In genomic region chr1:155324717-155325595, GRCh38 we compare ENCODE assay signal across 8 cellular contexts. TPM values are rescaled to one million over a fixed set of nuclear protein-coding genes. Genes with fewer than 3 reads are reported as not detected.
A peak's percentile ranks its signal among the peaks of the same experiment; 100 is the strongest.
DNase-seq lines count a peak whose midpoint lies in the region; ATAC-seq, FAIRE-seq and TF ChIP-seq lines count a peak whose summit lies in the region.

No MANE protein-coding gene starts in this region.

- peak overlapping the region; percentile 78 for H3K9ac ChIP-seq in BLaER1

- ATAC-seq in GM19467 (IDR thresholded peaks at IDR 0.05; ENCODE audit: unreplicated experiment) = peak; percentile 6
- ATAC-seq in activated naive CD4-positive, alpha-beta T cell treated with anti-CD3 and anti-CD28 coated beads, Interleukin-2, amount 50 U/mL, for 72 hours = no peak
- no peak for ATAC-seq in heart left ventricle
- ATAC-seq in pancreas = peak; percentile 18 to 28 (median 25)
- ATAC-seq in HG03442 (IDR thresholded peaks at IDR 0.05; ENCODE audit: unreplicated experiment) = no peak
- ATAC-seq in GM18517 (IDR thresholded peaks at IDR 0.05; ENCODE audit: unreplicated experiment) = no peak

- H3K4me1 ChIP-seq in BLaER1 (peaks cover 59% of the 10 kb centered on the region), heart left ventricle (peaks cover 6 to 49% (median 30%) of the 10 kb centered on the region in 12 donors), pancreas (peaks cover 0 to 7% (median 0%) of the 10 kb centered on the region in 3 donors)

- FAIRE-seq in pancreas (lab: Jason Lieb, UNC) = no peak

- no peaks in the 10 kb centered on the region for H3K9me3 Mint-ChIP-seq in activated naive CD4-positive, alpha-beta T cell treated with anti-CD3 and anti-CD28 coated beads, Interleukin-2, amount 50 U/mL, for 72 hours

- H3K9me3 ChIP-seq in BLaER1 (no peaks in the 10 kb centered on the region), heart left ventricle (no peaks in the 10 kb centered on the region), pancreas (no peaks in the 10 kb centered on the region)

- TF ChIP-seq CTCF in heart left ventricle (IDR thresholded peaks at IDR 0.05) (peak in 7 of 12 donors; percentile 6 to 41 (median 19)), pancreas (IDR thresholded peaks at IDR 0.05) (peak in 3 of 4 donors; percentile 5 to 33 (median 18))

- 9 to 20% (median 16%) methylated on average over 24 to 59 of the region's 59 CpGs for WGBS in heart left ventricle, 4 donors
- WGBS in pancreas, 2 donors = 1 to 2% methylated on average over 54 to 59 of the region's 59 CpGs

- DNase-seq in NCI-H2196 treated with DMSO at 0.1 percent for 48 hours (lab: John Stamatoyannopoulos, UW; ENCODE audit: unreplicated experiment) (peak; percentile 50), heart left ventricle (peak; percentile 43 to 80 (median 64)), pancreas (peak; percentile 62 to 89 (median 72))
- peak; percentile 29 to 66 for DNase-seq in activated naive CD4-positive, alpha-beta T cell treated with anti-CD3 and anti-CD28 coated beads, Interleukin-2, amount 50 U/mL, for 72 hours (ENCODE audit: low spot score in 2 of 2)

- TF ChIP-seq POLR2A in heart left ventricle (IDR thresholded peaks at IDR 0.05) = no peak

- H3K36me3 ChIP-seq in BLaER1 (peaks cover 39% of the 10 kb centered on the region), heart left ventricle (peaks cover 0 to 41% (median 35%) of the 10 kb centered on the region in 9 donors), pancreas (peaks cover 0 to under 1% (median 0%) of the 10 kb centered on the region in 3 donors)

- H3K27me3 ChIP-seq in BLaER1 (no peaks in the 10 kb centered on the region), heart left ventricle (no peaks in the 10 kb centered on the region), pancreas (no peaks in the 10 kb centered on the region)

- peaks cover 50% of the 10 kb centered on the region for H4K20me1 ChIP-seq in BLaER1

- H3K4me2 ChIP-seq in BLaER1 = peak overlapping the region; percentile 94

- no peaks in the 10 kb centered on the region for H3K36me3 Mint-ChIP-seq in activated naive CD4-positive, alpha-beta T cell treated with anti-CD3 and anti-CD28 coated beads, Interleukin-2, amount 50 U/mL, for 72 hours

- peak overlapping the region; percentile 79 for H3K27ac ChIP-seq in BLaER1
- peak overlapping the region in 11 of 12 donors; percentile 92 to 99 (median 95) for H3K27ac ChIP-seq in heart left ventricle
- H3K27ac ChIP-seq in pancreas = peak overlapping the region; percentile 81 to 97 (median 88)

- peak overlapping the region; percentile 68 to 75 for H3K27ac Mint-ChIP-seq in activated naive CD4-positive, alpha-beta T cell treated with anti-CD3 and anti-CD28 coated beads, Interleukin-2, amount 50 U/mL, for 72 hours

- intact Hi-C loops in heart left ventricle (cut with DNase I) = loop anchor here in 9 of 10 donors (1.0 to 10.0 kb wide), 9 partner anchors 48 to 267 kb away; partner anchors contain the start of genes HCN3 (in 6 of the 9), ASH1L (in 2 of the 9), CLK2 (in 1 of the 9) and MTX1 (in 1 of the 9)
- intact Hi-C loops in pancreas (cut with DNase I) = loop anchor here in 2 of 3 donors (5.0 to 10.0 kb wide), 3 partner anchors 43 to 73 kb away; partner anchors contain the start of gene ENTREP3 (in 1 of the 2)

- peak overlapping the region; percentile 86 for H3K4me3 ChIP-seq in BLaER1
- H3K4me3 ChIP-seq in heart left ventricle = peak overlapping the region; percentile 53 to 93 (median 80)
- peak overlapping the region; percentile 79 to 91 (median 86) for H3K4me3 ChIP-seq in pancreas

RNA-seq across cellular contexts. Expression of gene RUSC1, which starts 4.3 kb away (rescaled TPM):
- 10 to 100 TPM; 23.1 to 28.7 TPM for total RNA-seq in activated naive CD4-positive, alpha-beta T cell treated with anti-CD3 and anti-CD28 coated beads, Interleukin-2, amount 50 U/mL, for 72 hours
- total RNA-seq in heart left ventricle = 10 to 100 TPM; 14.6 to 28.0 (median 16.3) TPM
- polyA plus RNA-seq in heart left ventricle = 10 to 100 TPM; 16.3 to 25.9 TPM
- 10 to 100 TPM in 4 of 6 donors, 1 to 10 TPM in 2; 9.2 to 19.2 (median 11.6) TPM for total RNA-seq in pancreas
- polyA plus RNA-seq in pancreas = 10 to 100 TPM; 23.0 to 47.2 TPM

RNA-seq across cellular contexts. Expression of gene FDPS, which starts 16.3 kb away (rescaled TPM):
- total RNA-seq in activated naive CD4-positive, alpha-beta T cell treated with anti-CD3 and anti-CD28 coated beads, Interleukin-2, amount 50 U/mL, for 72 hours = 100 to 1,000 TPM; 349 to 372 TPM
- total RNA-seq in heart left ventricle (10 to 100 TPM; 63.7 to 87.9 (median 77.6) TPM), pancreas (10 to 100 TPM; 48.7 to 78.9 (median 66.2) TPM)
- polyA plus RNA-seq in heart left ventricle (100 to 1,000 TPM in 1 of 2 donors, 10 to 100 TPM in 1; 67.0 to 120 TPM), pancreas (100 to 1,000 TPM in 1 of 2 donors, 10 to 100 TPM in 1; 75.1 to 151 TPM)

RNA-seq across cellular contexts. Expression of gene PKLR, which starts 23.7 kb away (rescaled TPM):
- under 1 TPM in 1 of 2 donors, not detected in 1; 0.14 TPM for total RNA-seq in activated naive CD4-positive, alpha-beta T cell treated with anti-CD3 and anti-CD28 coated beads, Interleukin-2, amount 50 U/mL, for 72 hours
- total RNA-seq in heart left ventricle = under 1 TPM in 1 of 9 donors, not detected in 8; 0.09 TPM
- polyA plus RNA-seq in heart left ventricle = not detected
- under 1 TPM in 1 of 6 donors, not detected in 5; 0.22 TPM for total RNA-seq in pancreas
- polyA plus RNA-seq in pancreas = under 1 TPM in 1 of 2 donors, not detected in 1; 0.19 TPM

RNA-seq across cellular contexts. Expression of gene HCN3, which starts 47.7 kb away (rescaled TPM):
- total RNA-seq in activated naive CD4-positive, alpha-beta T cell treated with anti-CD3 and anti-CD28 coated beads, Interleukin-2, amount 50 U/mL, for 72 hours = 1 to 10 TPM; 3.9 to 4.8 TPM
- total RNA-seq in heart left ventricle (1 to 10 TPM in 4 of 9 donors, under 1 TPM in 5; 0.49 to 1.7 (median 0.99) TPM), pancreas (1 to 10 TPM in 4 of 6 donors, under 1 TPM in 2; 0.66 to 2.6 (median 1.4) TPM)
- polyA plus RNA-seq in heart left ventricle (1 to 10 TPM; 1.2 to 1.4 TPM), pancreas (10 to 100 TPM in 1 of 2 donors, 1 to 10 TPM in 1; 4.8 to 12.0 TPM)

RNA-seq across cellular contexts. Expression of gene CLK2, which starts 51.7 kb away (rescaled TPM):
- 100 to 1,000 TPM in 1 of 2 donors, 10 to 100 TPM in 1; 90.7 to 106 TPM for total RNA-seq in activated naive CD4-positive, alpha-beta T cell treated with anti-CD3 and anti-CD28 coated beads, Interleukin-2, amount 50 U/mL, for 72 hours
- 10 to 100 TPM in 8 of 9 donors, 1 to 10 TPM in 1; 9.6 to 26.1 (median 17.2) TPM for total RNA-seq in heart left ventricle
- polyA plus RNA-seq in heart left ventricle = 10 to 100 TPM; 15.9 to 22.8 TPM
- 10 to 100 TPM; 15.7 to 39.6 (median 18.7) TPM for total RNA-seq in pancreas
- 10 to 100 TPM; 81.1 to 89.4 TPM for polyA plus RNA-seq in pancreas

Comparison
In these comparisons a context has a peak if more than half of its experiments do, and no peak if none do; other contexts are left out.
1. ATAC-seq: peak in GM19467 (single experiment) and pancreas (4 of 4); none in activated naive CD4-positive, alpha-beta T cell treated with anti-CD3 and anti-CD28 coated beads, Interleukin-2, amount 50 U/mL, for 72 hours (0 of 2), heart left ventricle (0 of 4), HG03442 (single experiment) and GM18517 (single experiment).
2. Peak in every context shown above with its lines, with median percentiles within 50 percentile points of each other: H3K27ac ChIP-seq, H3K4me3 ChIP-seq and DNase-seq.